Comparison of ENCODE assay signal across 17 cellular contexts in genomic region chr12:10016881-10017280, GRCh38. TPM values are rescaled to one million over a fixed set of nuclear protein-coding genes. Genes with fewer than 3 reads are reported as not detected.
DNase-seq lines count a peak whose midpoint lies in the region; ATAC-seq and TF ChIP-seq lines count a peak whose summit lies in the region.
"Had no signal": no experiment of that assay in that cellular context is flagged by ENCODE, and none has a peak within 500 bp of the region (broad histone marks: within the 10 kb centered on the region; RNA-seq: fewer than 3 reads in every experiment).

No MANE protein-coding gene starts in this region.

- no TSS peak for BruUV-seq in mammary epithelial cell (replicated peaks; lab: Mats Ljungman, UMichigan)

- H3K79me2 ChIP-seq in mammary epithelial cell (ENCODE audit: insufficient read depth, low read length) (no peaks in the 10 kb centered on the region), neural cell (replicated peaks; ENCODE audit: insufficient read depth, low read length) (no peaks in the 10 kb centered on the region)

- H4K20me1 ChIP-seq in mammary epithelial cell (ENCODE audit: insufficient read depth, low read length): no peaks in the 10 kb centered on the region
- no peaks in the 10 kb centered on the region for H4K20me1 ChIP-seq in neural cell (ENCODE audit: insufficient read depth)
- H4K20me1 ChIP-seq: BLaER1 had no signal

- no peak overlapping the region for H3K4me2 ChIP-seq in mammary epithelial cell (ENCODE audit: insufficient read depth, low read depth, low read length)
- peak overlapping the region; percentile 18 for H3K4me2 ChIP-seq in neural cell (ENCODE audit: low read length)
- H3K4me2 ChIP-seq: BLaER1 had no signal

- CTCF ChIA-PET in mammary epithelial cell (lab: Charles Lee; ENCODE audit: low non-redundant PET): no interaction called here
- CTCF ChIA-PET in activated CD8-positive, alpha-beta T cell treated with anti-CD3 and anti-CD28 coated beads for 36 hours (lab: Charles Lee): interaction anchor here (1.5 kb wide), 1 partner anchor 203 kb away, joined by 4 read pairs; no protein-coding TSS in a partner anchor

- H3K27me3 ChIP-seq in mammary epithelial cell (ENCODE audit: insufficient read depth, low read length) (no peaks in the 10 kb centered on the region), neural cell (ENCODE audit: insufficient read depth, low read depth, low read length) (no peaks in the 10 kb centered on the region), sigmoid colon (no peaks in the 10 kb centered on the region), transverse colon (no peaks in the 10 kb centered on the region)
- H3K27me3 ChIP-seq: BLaER1, pancreas had no signal

- no peak for TF ChIP-seq RAD21 in neural cell (conservative IDR thresholded peaks at IDR 0.05)

- H3K4me1 ChIP-seq in mammary epithelial cell (ENCODE audit: insufficient read depth, low read length) (peaks cover 6% of the 10 kb centered on the region), sigmoid colon (peaks cover 0 to 22% (median 2%) of the 10 kb centered on the region in 4 donors), transverse colon (peaks cover 0 to 5% (median 0%) of the 10 kb centered on the region in 4 donors)
- H3K4me1 ChIP-seq: BLaER1, pancreas had no signal

- H2AFZ ChIP-seq in mammary epithelial cell (ENCODE audit: low read depth, low read length) (peak overlapping the region; percentile 71), neural cell (ENCODE audit: low read depth, low read length) (no peak overlapping the region)

- DNase-seq in DMS53 treated with DMSO at 0.1 percent for 48 hours (lab: John Stamatoyannopoulos, UW; ENCODE audit: unreplicated experiment) (peak; percentile 20), LHCN-M2 (ENCODE audit: low read depth) (peak; percentile 17), mammary epithelial cell (peak; percentile 16), RPMI8226 (no peak), sigmoid colon (no peak), transverse colon (no peak)
- no peak for DNase-seq in activated CD8-positive, alpha-beta T cell treated with anti-CD3 and anti-CD28 coated beads for 36 hours
- DNase-seq: activated naive CD4-positive, alpha-beta T cell; effector memory CD4-positive, alpha-beta T cell; islet precursor cell; NCI-H2081 treated with DMSO at 0.1 percent for 48 hours; pancreas had no signal

- in situ Hi-C loops in mammary epithelial cell (cut with MboI; ENCODE audit: low sequenced_read_pairs in 2 of 2): no loop called here
- in situ Hi-C loops in transverse colon (cut with MboI; ENCODE audit: low pct_ligation_motif_present in 1 of 4, low pct_unique_long_range_greater_than_20kb in 1 of 4, low sequenced_read_pairs in 3 of 4): no loop called here

- no peak overlapping the region for H3K4me3 Mint-ChIP-seq in activated CD8-positive, alpha-beta T cell treated with anti-CD3 and anti-CD28 coated beads for 36 hours
- H3K4me3 Mint-ChIP-seq: brain had no signal

- H3F3A ChIP-seq in neural cell (ENCODE audit: insufficient read depth, low read length, poor library complexity, severe bottlenecking): no peaks in the 10 kb centered on the region

- H3K4me1 Mint-ChIP-seq in activated CD8-positive, alpha-beta T cell treated with anti-CD3 and anti-CD28 coated beads for 36 hours (ENCODE audit: low read depth): no peaks in the 10 kb centered on the region

- ATAC-seq in activated CD8-positive, alpha-beta T cell treated with anti-CD3 and anti-CD28 coated beads for 36 hours: no peak
- ATAC-seq: pancreas had no signal

- H3K9me3 ChIP-seq in mammary epithelial cell (replicated peaks; ENCODE audit: insufficient read depth, low read length) (no peaks in the 10 kb centered on the region), neural cell (ENCODE audit: low read length) (no peaks in the 10 kb centered on the region), sigmoid colon (no peaks in the 10 kb centered on the region), transverse colon (no peaks in the 10 kb centered on the region)
- H3K9me3 ChIP-seq: BLaER1, pancreas had no signal

- peak overlapping the region; percentile 68 for H3K27ac ChIP-seq in mammary epithelial cell (ENCODE audit: insufficient read depth, low read depth, low read length)
- peak overlapping the region; percentile 44 for H3K27ac ChIP-seq in neural cell (ENCODE audit: low read length)
- peak overlapping the region in 1 of 4 donors; percentile 52 for H3K27ac ChIP-seq in sigmoid colon
- H3K27ac ChIP-seq in transverse colon: no peak overlapping the region
- H3K27ac ChIP-seq: BLaER1, pancreas had no signal

- no peak overlapping the region for H3K27ac Mint-ChIP-seq in activated CD8-positive, alpha-beta T cell treated with anti-CD3 and anti-CD28 coated beads for 36 hours
- H3K27ac Mint-ChIP-seq: brain had no signal

- H3K4me3 ChIP-seq in mammary epithelial cell (replicated peaks in 1 of 3; ENCODE audit: insufficient read depth in 1 of 3, low read depth in 2 of 3, low read length in 3 of 3): no peak overlapping the region
- H3K4me3 ChIP-seq in neural cell (ENCODE audit: low read length): no peak overlapping the region
- H3K4me3 ChIP-seq in sigmoid colon: no peak overlapping the region
- no peak overlapping the region for H3K4me3 ChIP-seq in transverse colon
- H3K4me3 ChIP-seq: BLaER1, pancreas had no signal

- POLR2A ChIA-PET in activated CD8-positive, alpha-beta T cell treated with anti-CD3 and anti-CD28 coated beads for 36 hours (lab: Charles Lee): interaction anchor here (0.5 kb wide), 1 partner anchor 1723 kb away, joined by 3 read pairs; no protein-coding TSS in a partner anchor

- TF ChIP-seq EP300 in neural cell (conservative IDR thresholded peaks at IDR 0.05; ENCODE audit: poor library complexity, severe bottlenecking) (peak; percentile 91), sigmoid colon (IDR thresholded peaks at IDR 0.05) (no peak), transverse colon (IDR thresholded peaks at IDR 0.05; ENCODE audit: low read depth) (no peak)

- H3K9ac ChIP-seq in mammary epithelial cell (ENCODE audit: insufficient read depth, low read length) (no peak overlapping the region), neural cell (ENCODE audit: low read length) (no peak overlapping the region)
- H3K9ac ChIP-seq: BLaER1 had no signal

- TF ChIP-seq CTCF in mammary epithelial cell (conservative IDR thresholded peaks at IDR 0.05 in 1 of 2, IDR thresholded peaks at IDR 0.05 in 1 of 2; ENCODE audit: extremely low read depth in 1 of 2, insufficient read depth in 1 of 2, low read depth in 1 of 2, low read length in 2 of 2) (no peak), neural cell (IDR thresholded peaks at IDR 0.05; ENCODE audit: poor library complexity, severe bottlenecking) (no peak), sigmoid colon (IDR thresholded peaks at IDR 0.05) (no peak), transverse colon (IDR thresholded peaks at IDR 0.05) (no peak)
- TF ChIP-seq CTCF in activated CD8-positive, alpha-beta T cell treated with anti-CD3 and anti-CD28 coated beads for 36 hours (IDR thresholded peaks at IDR 0.05): no peak

- H3K9me2 ChIP-seq in neural cell (ENCODE audit: insufficient read depth, low read length): no peaks in the 10 kb centered on the region

- no peak for TF ChIP-seq POLR2A in sigmoid colon (IDR thresholded peaks at IDR 0.05)
- TF ChIP-seq POLR2A in transverse colon (IDR thresholded peaks at IDR 0.05): no peak

- intact Hi-C loops in mammary epithelial cell (cut with micrococcal nuclease): no loop called here
- intact Hi-C loops in activated CD8-positive, alpha-beta T cell treated with anti-CD3 and anti-CD28 coated beads for 36 hours (cut with micrococcal nuclease): no loop called here
- intact Hi-C loops in sigmoid colon (cut with DNase I): no loop called here
- intact Hi-C loops in transverse colon (cut with DNase I; ENCODE audit: low total_unique reads): no loop called here

- 0% methylated on average over 1 of the region's 1 CpG for WGBS in mammary epithelial cell (ENCODE audit: low coverage, missing lambda C conversion rate)
- WGBS in sigmoid colon, 2 donors: 3 to 4% methylated on average over 1 of the region's 1 CpG
- 6 to 13% methylated on average over 1 of the region's 1 CpG for WGBS in transverse colon (ENCODE audit: low coverage in 1 of 2), 2 donors

- peaks cover 14% of the 10 kb centered on the region for H3K27me3 Mint-ChIP-seq in activated CD8-positive, alpha-beta T cell treated with anti-CD3 and anti-CD28 coated beads for 36 hours
- H3K27me3 Mint-ChIP-seq: brain had no signal

- H3K9me3 Mint-ChIP-seq in activated CD8-positive, alpha-beta T cell treated with anti-CD3 and anti-CD28 coated beads for 36 hours: no peaks in the 10 kb centered on the region
- H3K9me3 Mint-ChIP-seq: brain had no signal

- H3K36me3 Mint-ChIP-seq in activated CD8-positive, alpha-beta T cell treated with anti-CD3 and anti-CD28 coated beads for 36 hours (ENCODE audit: low read depth): no peaks in the 10 kb centered on the region
- H3K36me3 Mint-ChIP-seq: brain had no signal

- no peaks in the 10 kb centered on the region for H3K36me3 ChIP-seq in mammary epithelial cell (ENCODE audit: insufficient read depth, low read length)
- H3K36me3 ChIP-seq in neural cell (ENCODE audit: insufficient read depth, low read length): no peaks in the 10 kb centered on the region
- no peaks in the 10 kb centered on the region for H3K36me3 ChIP-seq in sigmoid colon
- no peaks in the 10 kb centered on the region for H3K36me3 ChIP-seq in transverse colon
- H3K36me3 ChIP-seq: BLaER1, pancreas had no signal

- dilution Hi-C loops in mammary epithelial cell (cut with HindIII; ENCODE audit: low sequenced_read_pairs): no loop called here

RNA-seq across cellular contexts. Expression of gene CLEC12B, which starts 6.5 kb away (rescaled TPM):
- total RNA-seq in LHCN-M2 (2014; rRNA removed): not detected in 2 replicates
- polyA plus RNA-seq in LHCN-M2 (2012): not detected
- total RNA-seq in mammary epithelial cell: not detected
- polyA plus RNA-seq in mammary epithelial cell: not detected
- not detected for polyA minus RNA-seq in mammary epithelial cell
- not detected in 2 replicates for polyA plus RNA-seq in neural cell
- polyA minus RNA-seq in neural cell: not detected in 2 replicates
- total RNA-seq in activated CD8-positive, alpha-beta T cell treated with anti-CD3 and anti-CD28 coated beads for 36 hours: not detected
- total RNA-seq in sigmoid colon: not detected
- under 1 TPM in 1 of 3 donors, not detected in 2; 0.12 TPM for polyA plus RNA-seq in sigmoid colon
- total RNA-seq in transverse colon: not detected
- total RNA-seq: activated CD8-positive, alpha-beta memory T cell treated with anti-CD3 and anti-CD28 coated beads for 36 hours; Daoy had no signal
- polyA plus RNA-seq: pancreas had no signal

RNA-seq across cellular contexts. Expression of gene CLEC9A, which starts 13.6 kb away (rescaled TPM):
- total RNA-seq in LHCN-M2 (2014; rRNA removed): not detected in 2 replicates
- polyA plus RNA-seq in LHCN-M2 (2012): not detected
- total RNA-seq in mammary epithelial cell: not detected
- not detected for polyA plus RNA-seq in mammary epithelial cell
- not detected for polyA minus RNA-seq in mammary epithelial cell
- not detected in 2 replicates for polyA plus RNA-seq in neural cell
- not detected in 2 replicates for polyA minus RNA-seq in neural cell
- not detected for total RNA-seq in activated CD8-positive, alpha-beta T cell treated with anti-CD3 and anti-CD28 coated beads for 36 hours
- not detected for total RNA-seq in sigmoid colon
- 1 to 10 TPM in 1 of 3 donors, under 1 TPM in 1, not detected in 1; 0.46 to 1.5 TPM for polyA plus RNA-seq in sigmoid colon
- under 1 TPM in 1 of 4 donors, not detected in 3; 0.48 TPM for total RNA-seq in transverse colon
- total RNA-seq: activated CD8-positive, alpha-beta memory T cell treated with anti-CD3 and anti-CD28 coated beads for 36 hours; Daoy had no signal
- polyA plus RNA-seq: pancreas had no signal

RNA-seq across cellular contexts. Expression of gene CLEC1B, which starts 18.0 kb away (rescaled TPM):
- total RNA-seq in LHCN-M2 (2014; rRNA removed): not detected in 2 replicates
- polyA plus RNA-seq in LHCN-M2 (2012): not detected
- total RNA-seq in mammary epithelial cell: not detected
- not detected for polyA plus RNA-seq in mammary epithelial cell
- not detected for polyA minus RNA-seq in mammary epithelial cell
- not detected in 2 replicates for polyA plus RNA-seq in neural cell
- polyA minus RNA-seq in neural cell: not detected in 2 replicates
- total RNA-seq in activated CD8-positive, alpha-beta T cell treated with anti-CD3 and anti-CD28 coated beads for 36 hours: not detected
- total RNA-seq in sigmoid colon: not detected
- polyA plus RNA-seq in sigmoid colon: not detected
- total RNA-seq in transverse colon: not detected
- total RNA-seq: activated CD8-positive, alpha-beta memory T cell treated with anti-CD3 and anti-CD28 coated beads for 36 hours; Daoy; pancreas had no signal

RNA-seq across cellular contexts. Expression of gene CLEC12A, which starts 45.7 kb away (rescaled TPM):
- total RNA-seq in LHCN-M2 (2014; rRNA removed): not detected in 2 replicates
- not detected for polyA plus RNA-seq in LHCN-M2 (2012)
- not detected for total RNA-seq in mammary epithelial cell
- not detected for polyA plus RNA-seq in mammary epithelial cell
- not detected for polyA minus RNA-seq in mammary epithelial cell
- not detected in 2 replicates for polyA plus RNA-seq in neural cell
- not detected in 2 replicates for polyA minus RNA-seq in neural cell
- total RNA-seq in activated CD8-positive, alpha-beta T cell treated with anti-CD3 and anti-CD28 coated beads for 36 hours: under 1 TPM; 0.47 TPM
- 1 to 10 TPM in 2 of 4 donors, under 1 TPM in 1, not detected in 1; 0.82 to 8.3 (median 1.4) TPM for total RNA-seq in sigmoid colon
- 1 to 10 TPM in 2 of 3 donors, not detected in 1; 2.4 to 2.9 TPM for polyA plus RNA-seq in sigmoid colon
- total RNA-seq in transverse colon: 1 to 10 TPM in 1 of 4 donors, under 1 TPM in 1, not detected in 2; 0.27 to 1.4 TPM
- total RNA-seq: activated CD8-positive, alpha-beta memory T cell treated with anti-CD3 and anti-CD28 coated beads for 36 hours; Daoy had no signal

Comparison
In these comparisons a context has a peak if more than half of its experiments do, and no peak if none do; other contexts are left out.
1. DNase-seq: peak in DMS53 treated with DMSO at 0.1 percent for 48 hours (single experiment), LHCN-M2 (single experiment) and mammary epithelial cell (single experiment); none in RPMI8226 (single experiment), activated CD8-positive, alpha-beta T cell treated with anti-CD3 and anti-CD28 coated beads for 36 hours (single experiment), sigmoid colon (single experiment) and transverse colon (single experiment).
2. H3K27ac ChIP-seq: peak in mammary epithelial cell (single experiment) and neural cell (single experiment); none in transverse colon (0 of 4).